8 cellular contexts compared by ENCODE assay signal in genomic region chr20:44911264-44911921, GRCh38. TPM values are rescaled to one million over a fixed set of nuclear protein-coding genes. Genes with fewer than 3 reads are reported as not detected.
DNase-seq lines count a peak whose midpoint lies in the region; ATAC-seq and TF ChIP-seq lines count a peak whose summit lies in the region.

No MANE protein-coding gene starts in this region.

- peaks cover 10% of the 10 kb centered on the region for H3K36me3 ChIP-seq in CD8-positive, alpha-beta T cell (ENCODE audit: insufficient read depth, low read length)

- POLR2A ChIA-PET in CD8-positive, alpha-beta T cell (lab: Charles Lee), result interaction anchor here (0.7 kb wide), 1 partner anchor 390 kb away, joined by 3 read pairs; no protein-coding TSS in a partner anchor

- no peak overlapping the region for H3K4me3 ChIP-seq in CD8-positive, alpha-beta T cell (ENCODE audit: low read depth, low read length)

- H3K4me1 ChIP-seq in CD8-positive, alpha-beta T cell (ENCODE audit: insufficient read depth, low read length), result peaks cover 21% of the 10 kb centered on the region

- intact Hi-C loops in CD8-positive, alpha-beta T cell (cut with DNase I, micrococcal nuclease), result loop anchor here (2.0 to 5.0 kb wide), 5 partner anchors 25 to 381 kb away; partner anchors contain the start of gene STK4 (in 1 of the 2)

- H3K27ac Mint-ChIP-seq in CD8-positive, alpha-beta T cell, result no peak overlapping the region
- H3K27ac Mint-ChIP-seq in activated naive CD8-positive, alpha-beta T cell treated with anti-CD3 and anti-CD28 coated beads, Interleukin-2, amount 50 U/mL, for 24 hours, result no peak overlapping the region

- peak in 6 of 7 experiments; percentile 16 to 69 (median 40) for DNase-seq in CD8-positive, alpha-beta T cell
- DNase-seq in HK-2 (ENCODE audit: unreplicated experiment), result peak; percentile 85
- DNase-seq in SK-N-DZ (ENCODE audit: low spot score), result peak; percentile 65
- DNase-seq in activated naive CD8-positive, alpha-beta T cell treated with anti-CD3 and anti-CD28 coated beads, Interleukin-2, amount 50 U/mL, for 24 hours, result peak; percentile 64
- peak; percentile 86 for DNase-seq in left kidney (ENCODE audit: low read depth, low spot score)
- peak; percentile 19 for DNase-seq in stromal cell of bone marrow (ENCODE audit: low read depth)

- CTCF ChIA-PET in CD8-positive, alpha-beta T cell (lab: Charles Lee), result interaction anchor here (0.7 to 3.7 kb wide), 5 partner anchors 22 to 185 kb away, joined by 3 to 20 read pairs (median 3); no protein-coding TSS in a partner anchor

- H3K27me3 ChIP-seq in CD8-positive, alpha-beta T cell (ENCODE audit: insufficient read depth, low read length), result no peaks in the 10 kb centered on the region

- TF ChIP-seq CTCF in CD8-positive, alpha-beta T cell (IDR thresholded peaks at IDR 0.05), result no peak

- peaks cover 44% of the 10 kb centered on the region for H3K36me3 Mint-ChIP-seq in CD8-positive, alpha-beta T cell
- H3K36me3 Mint-ChIP-seq in activated naive CD8-positive, alpha-beta T cell treated with anti-CD3 and anti-CD28 coated beads, Interleukin-2, amount 50 U/mL, for 24 hours (ENCODE audit: low read depth), result peaks cover 43% of the 10 kb centered on the region

- no peaks in the 10 kb centered on the region for H3K9me3 ChIP-seq in CD8-positive, alpha-beta T cell (ENCODE audit: low read length)

- no peaks in the 10 kb centered on the region for H3K9me3 Mint-ChIP-seq in CD8-positive, alpha-beta T cell
- no peaks in the 10 kb centered on the region for H3K9me3 Mint-ChIP-seq in activated naive CD8-positive, alpha-beta T cell treated with anti-CD3 and anti-CD28 coated beads, Interleukin-2, amount 50 U/mL, for 24 hours

- peaks cover 32% of the 10 kb centered on the region for H3K4me1 Mint-ChIP-seq in CD8-positive, alpha-beta T cell (ENCODE audit: low read depth)
- peaks cover 35% of the 10 kb centered on the region for H3K4me1 Mint-ChIP-seq in activated naive CD8-positive, alpha-beta T cell treated with anti-CD3 and anti-CD28 coated beads, Interleukin-2, amount 50 U/mL, for 24 hours

- H3K4me3 Mint-ChIP-seq in CD8-positive, alpha-beta T cell, result peak overlapping the region; percentile 54
- peak overlapping the region; percentile 65 for H3K4me3 Mint-ChIP-seq in activated naive CD8-positive, alpha-beta T cell treated with anti-CD3 and anti-CD28 coated beads, Interleukin-2, amount 50 U/mL, for 24 hours

- ATAC-seq in CD8-positive, alpha-beta T cell, result no peak
- ATAC-seq in activated naive CD8-positive, alpha-beta T cell treated with anti-CD3 and anti-CD28 coated beads, Interleukin-2, amount 50 U/mL, for 24 hours, result no peak
- ATAC-seq in GM21717 (IDR thresholded peaks at IDR 0.05; ENCODE audit: unreplicated experiment), result no peak
- no peak for ATAC-seq in GM19467 (IDR thresholded peaks at IDR 0.05; ENCODE audit: unreplicated experiment)

- no peak overlapping the region for H3K27ac ChIP-seq in CD8-positive, alpha-beta T cell (ENCODE audit: low read depth, low read length)

- no peaks in the 10 kb centered on the region for H3K27me3 Mint-ChIP-seq in CD8-positive, alpha-beta T cell (ENCODE audit: low read depth)
- no peaks in the 10 kb centered on the region for H3K27me3 Mint-ChIP-seq in activated naive CD8-positive, alpha-beta T cell treated with anti-CD3 and anti-CD28 coated beads, Interleukin-2, amount 50 U/mL, for 24 hours

RNA-seq across cellular contexts. Expression of gene PABPC1L, which starts 1.5 kb away (rescaled TPM):
- total RNA-seq in CD8-positive, alpha-beta T cell, result 10 to 100 TPM; 31.9 to 34.0 TPM
- 14.1 and 21.6 TPM in 2 replicates for polyA plus RNA-seq in SK-N-DZ (2014; cell fraction: cytosol; rRNA removed)
- polyA plus RNA-seq in SK-N-DZ (2014; cell fraction: nucleus; rRNA removed), result 68.0 and 143 TPM in 2 replicates

RNA-seq across cellular contexts. Expression of gene YWHAB, which starts 25.9 kb away (rescaled TPM):
- 100 to 1,000 TPM; 124 to 136 TPM for total RNA-seq in CD8-positive, alpha-beta T cell
- 96.0 and 100 TPM in 2 replicates for polyA plus RNA-seq in SK-N-DZ (2014; cell fraction: cytosol; rRNA removed)
- polyA plus RNA-seq in SK-N-DZ (2014; cell fraction: nucleus; rRNA removed), result 47.7 and 70.9 TPM in 2 replicates

RNA-seq across cellular contexts. Expression of gene TOMM34, which starts 48.8 kb away (rescaled TPM):
- 10 to 100 TPM; 11.9 to 12.4 TPM for total RNA-seq in CD8-positive, alpha-beta T cell
- polyA plus RNA-seq in SK-N-DZ (2014; cell fraction: cytosol; rRNA removed), result 77.3 and 88.2 TPM in 2 replicates
- polyA plus RNA-seq in SK-N-DZ (2014; cell fraction: nucleus; rRNA removed), result 42.9 and 44.3 TPM in 2 replicates

RNA-seq across cellular contexts. Expression of gene STK4, which starts 54.9 kb away (rescaled TPM):
- total RNA-seq in CD8-positive, alpha-beta T cell, result 100 to 1,000 TPM; 253 to 259 TPM
- 27.6 and 29.1 TPM in 2 replicates for polyA plus RNA-seq in SK-N-DZ (2014; cell fraction: cytosol; rRNA removed)
- 17.6 and 28.1 TPM in 2 replicates for polyA plus RNA-seq in SK-N-DZ (2014; cell fraction: nucleus; rRNA removed)

Comparison
In these comparisons a context has a peak if more than half of its experiments do, and no peak if none do; other contexts are left out.
1. DNase-seq: peak in every context shown above with its lines; median percentile 86 in left kidney; 85 in HK-2; 65 in SK-N-DZ; 64 in activated naive CD8-positive, alpha-beta T cell treated with anti-CD3 and anti-CD28 coated beads, Interleukin-2, amount 50 U/mL, for 24 hours; 40 in CD8-positive, alpha-beta T cell; 19 in stromal cell of bone marrow.